Comparison of ENCODE assay signal across 1 cellular context in the genomic region with DNA sequence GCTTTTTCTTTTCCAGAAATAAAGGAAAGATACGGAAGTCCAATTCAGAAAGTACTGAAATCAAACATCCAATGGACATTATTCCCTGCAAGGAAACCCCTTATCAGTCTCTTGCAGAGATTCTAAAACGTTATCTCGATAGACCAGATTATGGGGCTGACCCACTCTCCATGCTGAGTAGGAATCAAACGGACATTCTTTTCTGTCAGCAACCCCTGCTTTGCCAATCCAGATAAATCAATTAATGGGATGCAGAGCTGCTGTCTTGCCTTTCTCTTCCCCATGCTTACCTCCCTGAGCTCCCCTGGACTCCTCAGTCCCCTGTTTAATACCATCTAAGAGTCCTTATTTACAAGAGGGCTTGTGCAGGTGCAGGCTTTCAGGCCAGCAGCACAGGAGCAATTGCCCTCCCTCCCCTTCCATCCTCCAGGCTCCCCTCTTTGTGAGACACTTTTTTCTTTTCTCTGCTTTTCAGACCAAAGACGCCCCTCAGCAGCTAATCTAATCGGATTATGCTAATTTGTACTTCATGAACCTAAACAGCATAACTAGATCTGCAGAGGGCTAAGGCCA.
TF ChIP-seq lines count a peak whose summit lies in the region.

No MANE protein-coding gene starts in this region.

TF ChIP-seq in K562, 482 proteins besides CTCF, POLR2A, EP300 and RAD21 (continued from another document and continues in another):
- TF ChIP-seq, protein P1, sequence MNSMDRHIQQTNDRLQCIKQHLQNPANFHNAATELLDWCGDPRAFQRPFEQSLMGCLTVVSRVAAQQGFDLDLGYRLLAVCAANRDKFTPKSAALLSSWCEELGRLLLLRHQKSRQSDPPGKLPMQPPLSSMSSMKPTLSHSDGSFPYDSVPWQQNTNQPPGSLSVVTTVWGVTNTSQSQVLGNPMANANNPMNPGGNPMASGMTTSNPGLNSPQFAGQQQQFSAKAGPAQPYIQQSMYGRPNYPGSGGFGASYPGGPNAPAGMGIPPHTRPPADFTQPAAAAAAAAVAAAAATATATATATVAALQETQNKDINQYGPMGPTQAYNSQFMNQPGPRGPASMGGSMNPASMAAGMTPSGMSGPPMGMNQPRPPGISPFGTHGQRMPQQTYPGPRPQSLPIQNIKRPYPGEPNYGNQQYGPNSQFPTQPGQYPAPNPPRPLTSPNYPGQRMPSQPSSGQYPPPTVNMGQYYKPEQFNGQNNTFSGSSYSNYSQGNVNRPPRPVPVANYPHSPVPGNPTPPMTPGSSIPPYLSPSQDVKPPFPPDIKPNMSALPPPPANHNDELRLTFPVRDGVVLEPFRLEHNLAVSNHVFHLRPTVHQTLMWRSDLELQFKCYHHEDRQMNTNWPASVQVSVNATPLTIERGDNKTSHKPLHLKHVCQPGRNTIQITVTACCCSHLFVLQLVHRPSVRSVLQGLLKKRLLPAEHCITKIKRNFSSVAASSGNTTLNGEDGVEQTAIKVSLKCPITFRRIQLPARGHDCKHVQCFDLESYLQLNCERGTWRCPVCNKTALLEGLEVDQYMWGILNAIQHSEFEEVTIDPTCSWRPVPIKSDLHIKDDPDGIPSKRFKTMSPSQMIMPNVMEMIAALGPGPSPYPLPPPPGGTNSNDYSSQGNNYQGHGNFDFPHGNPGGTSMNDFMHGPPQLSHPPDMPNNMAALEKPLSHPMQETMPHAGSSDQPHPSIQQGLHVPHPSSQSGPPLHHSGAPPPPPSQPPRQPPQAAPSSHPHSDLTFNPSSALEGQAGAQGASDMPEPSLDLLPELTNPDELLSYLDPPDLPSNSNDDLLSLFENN (IDR thresholded peaks at IDR 0.05; ENCODE audit: low read depth in 2 of 2, low read length in 2 of 2): peak in 1 of 2 experiments; percentile 81; a peak in 1 of 4 replicates
- TF ChIP-seq, protein P2, sequence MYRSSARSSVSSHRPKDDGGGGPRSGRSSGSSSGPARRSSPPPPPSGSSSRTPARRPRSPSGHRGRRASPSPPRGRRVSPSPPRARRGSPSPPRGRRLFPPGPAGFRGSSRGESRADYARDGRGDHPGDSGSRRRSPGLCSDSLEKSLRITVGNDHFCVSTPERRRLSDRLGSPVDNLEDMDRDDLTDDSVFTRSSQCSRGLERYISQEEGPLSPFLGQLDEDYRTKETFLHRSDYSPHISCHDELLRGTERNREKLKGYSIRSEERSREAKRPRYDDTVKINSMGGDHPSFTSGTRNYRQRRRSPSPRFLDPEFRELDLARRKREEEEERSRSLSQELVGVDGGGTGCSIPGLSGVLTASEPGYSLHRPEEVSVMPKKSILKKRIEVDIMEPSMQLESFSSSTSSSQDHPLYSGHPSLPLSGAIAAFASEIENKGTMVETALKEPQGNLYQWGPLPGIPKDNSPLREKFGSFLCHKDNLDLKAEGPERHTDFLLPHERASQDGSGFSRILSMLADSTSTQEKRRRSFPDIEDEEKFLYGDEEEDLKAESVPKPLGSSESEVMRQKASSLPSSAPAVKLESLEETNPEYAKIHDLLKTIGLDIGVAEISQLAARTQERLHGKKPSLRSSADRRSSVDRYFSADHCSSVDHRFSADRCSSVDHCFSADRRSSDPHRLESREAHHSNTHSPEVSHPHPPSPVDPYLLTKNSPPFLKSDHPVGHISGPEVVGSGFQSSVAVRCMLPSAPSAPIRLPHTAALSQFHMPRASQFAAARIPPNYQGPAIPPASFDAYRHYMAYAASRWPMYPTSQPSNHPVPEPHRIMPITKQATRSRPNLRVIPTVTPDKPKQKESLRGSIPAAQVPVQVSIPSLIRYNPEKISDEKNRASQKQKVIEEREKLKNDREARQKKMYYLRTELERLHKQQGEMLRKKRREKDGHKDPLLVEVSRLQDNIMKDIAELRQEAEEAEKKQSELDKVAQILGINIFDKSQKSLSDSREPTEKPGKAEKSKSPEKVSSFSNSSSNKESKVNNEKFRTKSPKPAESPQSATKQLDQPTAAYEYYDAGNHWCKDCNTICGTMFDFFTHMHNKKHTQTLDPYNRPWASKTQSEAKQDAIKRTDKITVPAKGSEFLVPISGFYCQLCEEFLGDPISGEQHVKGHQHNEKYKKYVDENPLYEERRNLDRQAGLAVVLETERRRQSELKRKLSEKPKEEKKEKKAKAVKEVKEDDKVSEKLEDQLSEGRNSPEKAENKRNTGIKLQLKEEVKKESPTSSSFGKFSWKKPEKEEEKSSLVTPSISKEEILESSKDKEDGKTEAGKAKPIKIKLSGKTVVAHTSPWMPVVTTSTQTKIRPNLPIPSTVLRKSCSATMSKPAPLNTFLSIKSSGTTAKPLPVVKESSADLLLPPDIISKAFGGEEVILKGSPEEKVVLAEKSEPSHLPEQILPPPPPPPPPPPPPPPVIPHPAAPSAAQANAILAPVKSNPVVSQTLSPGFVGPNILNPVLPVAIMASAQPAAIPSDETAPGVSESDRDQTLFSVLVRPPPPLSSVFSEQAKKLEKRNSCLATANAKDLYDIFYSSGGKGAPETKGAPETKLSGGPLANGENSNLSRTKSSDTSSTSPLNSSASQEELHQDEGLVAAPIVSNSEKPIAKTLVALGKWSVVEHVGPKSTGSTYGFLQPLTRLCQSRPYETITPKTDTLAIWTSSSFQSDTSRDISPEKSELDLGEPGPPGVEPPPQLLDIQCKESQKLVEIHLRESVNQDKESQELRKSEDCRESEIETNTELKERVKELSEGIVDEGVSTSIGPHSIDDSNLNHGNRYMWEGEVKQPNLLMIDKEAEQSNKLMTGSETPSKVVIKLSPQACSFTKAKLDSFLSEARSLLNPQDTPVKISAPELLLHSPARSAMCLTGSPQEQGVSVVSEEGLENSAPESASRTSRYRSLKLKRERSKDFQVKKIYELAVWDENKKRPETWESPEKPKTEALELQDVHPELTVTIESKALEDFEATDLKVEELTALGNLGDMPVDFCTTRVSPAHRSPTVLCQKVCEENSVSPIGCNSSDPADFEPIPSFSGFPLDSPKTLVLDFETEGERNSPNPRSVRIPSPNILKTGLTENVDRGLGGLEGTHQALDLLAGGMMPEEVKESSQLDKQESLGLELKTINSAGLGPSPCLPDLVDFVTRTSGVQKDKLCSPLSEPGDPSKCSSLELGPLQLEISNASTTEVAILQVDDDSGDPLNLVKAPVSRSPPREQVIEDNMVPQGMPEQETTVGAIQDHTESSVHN (IDR thresholded peaks at IDR 0.05; ENCODE audit: borderline replicate concordance in 1 of 2, low read depth in 1 of 2): no peak
- TF ChIP-seq CTBP1 (IDR thresholded peaks at IDR 0.05; ENCODE audit: borderline replicate concordance) (peak; percentile 59; the same call in 1 of the 2 replicates), CBX1 (IDR thresholded peaks at IDR 0.05; ENCODE audit: low read depth) (no peak), CBFA2T2 (conservative IDR thresholded peaks at IDR 0.05) (peak; percentile 86), ZNF668 (CRISPR knock-in tag; IDR thresholded peaks at IDR 0.05) (no peak), ZNF175 (CRISPR knock-in tag; IDR thresholded peaks at IDR 0.05; ENCODE audit: low read depth) (0 out of 2 replicates have a peak, but pooled peaks have one; percentile 57), NFYB (IDR thresholded peaks at IDR 0.05; ENCODE audit: extremely low read depth, insufficient read length) (no peak), ZBTB8A (IDR thresholded peaks at IDR 0.05; ENCODE audit: partially characterized antibody) (no peak), BACH1 (tag; IDR thresholded peaks at IDR 0.05) (no peak), TEAD4 (IDR thresholded peaks at IDR 0.05; ENCODE audit: low read length) (peak; percentile 96), TEAD4 (CRISPR knock-in tag; IDR thresholded peaks at IDR 0.05; ENCODE audit: borderline replicate concordance) (no peak), MTF1 (CRISPR knock-in tag; IDR thresholded peaks at IDR 0.05; ENCODE audit: borderline replicate concordance) (no peak), GABPB1 (CRISPR knock-in tag; IDR thresholded peaks at IDR 0.05) (no peak), ZNF444 (CRISPR knock-in tag; IDR thresholded peaks at IDR 0.05) (no peak), ZNF174 (CRISPR knock-in tag; IDR thresholded peaks at IDR 0.05) (no peak), MCM3 (IDR thresholded peaks at IDR 0.05) (no peak), GATA2 (CRISPR knock-in tag; IDR thresholded peaks at IDR 0.05) (peak; percentile 26; the same call in 1 of the 2 replicates), KDM5B (IDR thresholded peaks at IDR 0.05; ENCODE audit: insufficient replicate concordance, low read depth, low read length) (no peak), NEUROD1 (IDR thresholded peaks at IDR 0.05; ENCODE audit: borderline replicate concordance, low read depth, low read length, partially characterized antibody) (peak; percentile 16), TEAD1 (CRISPR knock-in tag; IDR thresholded peaks at IDR 0.05) (0 out of 4 replicates have a peak, but pooled peaks of 1 of the 2 experiments have one; percentile 64), HNRNPUL1 (IDR thresholded peaks at IDR 0.05; ENCODE audit: low read length) (no peak), NCOA1 (IDR thresholded peaks at IDR 0.05; ENCODE audit: low read depth) (peak; percentile 33; the same call in 1 of the 2 replicates), ZNF197 (CRISPR knock-in tag; IDR thresholded peaks at IDR 0.05; ENCODE audit: low read depth) (0 out of 2 replicates have a peak, but pooled peaks have one; percentile 66), NR1H2 (CRISPR knock-in tag; IDR thresholded peaks at IDR 0.05) (no peak), ERF (CRISPR knock-in tag; IDR thresholded peaks at IDR 0.05) (no peak), FOXA3 (CRISPR knock-in tag; conservative IDR thresholded peaks at IDR 0.05 in 1 of 2, IDR thresholded peaks at IDR 0.05 in 1 of 2) (no peak), NCOA2 (IDR thresholded peaks at IDR 0.05; ENCODE audit: partially characterized antibody in 2 of 2) (no peak), ARNT (IDR thresholded peaks at IDR 0.05) (peak in 1 of 2 experiments; percentile 98; a peak in 2 of 4 replicates), PHF20 (IDR thresholded peaks at IDR 0.05; ENCODE audit: partially characterized antibody) (no peak), ZFP30 (CRISPR knock-in tag; IDR thresholded peaks at IDR 0.05; ENCODE audit: borderline replicate concordance) (no peak)
- TF ChIP-seq, protein P3, sequence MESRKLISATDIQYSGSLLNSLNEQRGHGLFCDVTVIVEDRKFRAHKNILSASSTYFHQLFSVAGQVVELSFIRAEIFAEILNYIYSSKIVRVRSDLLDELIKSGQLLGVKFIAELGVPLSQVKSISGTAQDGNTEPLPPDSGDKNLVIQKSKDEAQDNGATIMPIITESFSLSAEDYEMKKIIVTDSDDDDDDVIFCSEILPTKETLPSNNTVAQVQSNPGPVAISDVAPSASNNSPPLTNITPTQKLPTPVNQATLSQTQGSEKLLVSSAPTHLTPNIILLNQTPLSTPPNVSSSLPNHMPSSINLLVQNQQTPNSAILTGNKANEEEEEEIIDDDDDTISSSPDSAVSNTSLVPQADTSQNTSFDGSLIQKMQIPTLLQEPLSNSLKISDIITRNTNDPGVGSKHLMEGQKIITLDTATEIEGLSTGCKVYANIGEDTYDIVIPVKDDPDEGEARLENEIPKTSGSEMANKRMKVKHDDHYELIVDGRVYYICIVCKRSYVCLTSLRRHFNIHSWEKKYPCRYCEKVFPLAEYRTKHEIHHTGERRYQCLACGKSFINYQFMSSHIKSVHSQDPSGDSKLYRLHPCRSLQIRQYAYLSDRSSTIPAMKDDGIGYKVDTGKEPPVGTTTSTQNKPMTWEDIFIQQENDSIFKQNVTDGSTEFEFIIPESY (CRISPR knock-in tag; IDR thresholded peaks at IDR 0.05): no peak
- TF ChIP-seq, protein P4, sequence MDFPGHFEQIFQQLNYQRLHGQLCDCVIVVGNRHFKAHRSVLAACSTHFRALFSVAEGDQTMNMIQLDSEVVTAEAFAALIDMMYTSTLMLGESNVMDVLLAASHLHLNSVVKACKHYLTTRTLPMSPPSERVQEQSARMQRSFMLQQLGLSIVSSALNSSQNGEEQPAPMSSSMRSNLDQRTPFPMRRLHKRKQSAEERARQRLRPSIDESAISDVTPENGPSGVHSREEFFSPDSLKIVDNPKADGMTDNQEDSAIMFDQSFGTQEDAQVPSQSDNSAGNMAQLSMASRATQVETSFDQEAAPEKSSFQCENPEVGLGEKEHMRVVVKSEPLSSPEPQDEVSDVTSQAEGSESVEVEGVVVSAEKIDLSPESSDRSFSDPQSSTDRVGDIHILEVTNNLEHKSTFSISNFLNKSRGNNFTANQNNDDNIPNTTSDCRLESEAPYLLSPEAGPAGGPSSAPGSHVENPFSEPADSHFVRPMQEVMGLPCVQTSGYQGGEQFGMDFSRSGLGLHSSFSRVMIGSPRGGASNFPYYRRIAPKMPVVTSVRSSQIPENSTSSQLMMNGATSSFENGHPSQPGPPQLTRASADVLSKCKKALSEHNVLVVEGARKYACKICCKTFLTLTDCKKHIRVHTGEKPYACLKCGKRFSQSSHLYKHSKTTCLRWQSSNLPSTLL (IDR thresholded peaks at IDR 0.05): no peak
- TF ChIP-seq, protein P5, sequence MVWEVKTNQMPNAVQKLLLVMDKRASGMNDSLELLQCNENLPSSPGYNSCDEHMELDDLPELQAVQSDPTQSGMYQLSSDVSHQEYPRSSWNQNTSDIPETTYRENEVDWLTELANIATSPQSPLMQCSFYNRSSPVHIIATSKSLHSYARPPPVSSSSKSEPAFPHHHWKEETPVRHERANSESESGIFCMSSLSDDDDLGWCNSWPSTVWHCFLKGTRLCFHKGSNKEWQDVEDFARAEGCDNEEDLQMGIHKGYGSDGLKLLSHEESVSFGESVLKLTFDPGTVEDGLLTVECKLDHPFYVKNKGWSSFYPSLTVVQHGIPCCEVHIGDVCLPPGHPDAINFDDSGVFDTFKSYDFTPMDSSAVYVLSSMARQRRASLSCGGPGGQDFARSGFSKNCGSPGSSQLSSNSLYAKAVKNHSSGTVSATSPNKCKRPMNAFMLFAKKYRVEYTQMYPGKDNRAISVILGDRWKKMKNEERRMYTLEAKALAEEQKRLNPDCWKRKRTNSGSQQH (CRISPR knock-in tag; IDR thresholded peaks at IDR 0.05): no peak
- TF ChIP-seq, protein P6, sequence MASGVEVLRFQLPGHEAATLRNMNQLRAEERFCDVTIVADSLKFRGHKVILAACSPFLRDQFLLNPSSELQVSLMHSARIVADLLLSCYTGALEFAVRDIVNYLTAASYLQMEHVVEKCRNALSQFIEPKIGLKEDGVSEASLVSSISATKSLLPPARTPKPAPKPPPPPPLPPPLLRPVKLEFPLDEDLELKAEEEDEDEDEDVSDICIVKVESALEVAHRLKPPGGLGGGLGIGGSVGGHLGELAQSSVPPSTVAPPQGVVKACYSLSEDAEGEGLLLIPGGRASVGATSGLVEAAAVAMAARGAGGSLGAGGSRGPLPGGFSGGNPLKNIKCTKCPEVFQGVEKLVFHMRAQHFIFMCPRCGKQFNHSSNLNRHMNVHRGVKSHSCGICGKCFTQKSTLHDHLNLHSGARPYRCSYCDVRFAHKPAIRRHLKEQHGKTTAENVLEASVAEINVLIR (CRISPR knock-in tag; IDR thresholded peaks at IDR 0.05): no peak
- TF ChIP-seq, protein P7, sequence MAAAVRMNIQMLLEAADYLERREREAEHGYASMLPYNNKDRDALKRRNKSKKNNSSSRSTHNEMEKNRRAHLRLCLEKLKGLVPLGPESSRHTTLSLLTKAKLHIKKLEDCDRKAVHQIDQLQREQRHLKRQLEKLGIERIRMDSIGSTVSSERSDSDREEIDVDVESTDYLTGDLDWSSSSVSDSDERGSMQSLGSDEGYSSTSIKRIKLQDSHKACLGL (CRISPR knock-in tag; IDR thresholded peaks at IDR 0.05; ENCODE audit: borderline replicate concordance, poor library complexity, severe bottlenecking): no peak
- TF ChIP-seq, protein P8, sequence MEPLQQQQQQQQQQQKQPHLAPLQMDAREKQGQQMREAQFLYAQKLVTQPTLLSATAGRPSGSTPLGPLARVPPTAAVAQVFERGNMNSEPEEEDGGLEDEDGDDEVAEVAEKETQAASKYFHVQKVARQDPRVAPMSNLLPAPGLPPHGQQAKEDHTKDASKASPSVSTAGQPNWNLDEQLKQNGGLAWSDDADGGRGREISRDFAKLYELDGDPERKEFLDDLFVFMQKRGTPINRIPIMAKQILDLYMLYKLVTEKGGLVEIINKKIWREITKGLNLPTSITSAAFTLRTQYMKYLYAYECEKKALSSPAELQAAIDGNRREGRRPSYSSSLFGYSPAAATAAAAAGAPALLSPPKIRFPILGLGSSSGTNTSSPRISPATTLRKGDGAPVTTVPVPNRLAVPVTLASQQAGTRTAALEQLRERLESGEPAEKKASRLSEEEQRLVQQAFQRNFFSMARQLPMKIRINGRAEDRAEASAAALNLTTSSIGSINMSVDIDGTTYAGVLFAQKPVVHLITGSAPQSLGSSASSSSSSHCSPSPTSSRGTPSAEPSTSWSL (CRISPR knock-in tag; IDR thresholded peaks at IDR 0.05; ENCODE audit: borderline replicate concordance): no peak
